In the genomic region with DNA sequence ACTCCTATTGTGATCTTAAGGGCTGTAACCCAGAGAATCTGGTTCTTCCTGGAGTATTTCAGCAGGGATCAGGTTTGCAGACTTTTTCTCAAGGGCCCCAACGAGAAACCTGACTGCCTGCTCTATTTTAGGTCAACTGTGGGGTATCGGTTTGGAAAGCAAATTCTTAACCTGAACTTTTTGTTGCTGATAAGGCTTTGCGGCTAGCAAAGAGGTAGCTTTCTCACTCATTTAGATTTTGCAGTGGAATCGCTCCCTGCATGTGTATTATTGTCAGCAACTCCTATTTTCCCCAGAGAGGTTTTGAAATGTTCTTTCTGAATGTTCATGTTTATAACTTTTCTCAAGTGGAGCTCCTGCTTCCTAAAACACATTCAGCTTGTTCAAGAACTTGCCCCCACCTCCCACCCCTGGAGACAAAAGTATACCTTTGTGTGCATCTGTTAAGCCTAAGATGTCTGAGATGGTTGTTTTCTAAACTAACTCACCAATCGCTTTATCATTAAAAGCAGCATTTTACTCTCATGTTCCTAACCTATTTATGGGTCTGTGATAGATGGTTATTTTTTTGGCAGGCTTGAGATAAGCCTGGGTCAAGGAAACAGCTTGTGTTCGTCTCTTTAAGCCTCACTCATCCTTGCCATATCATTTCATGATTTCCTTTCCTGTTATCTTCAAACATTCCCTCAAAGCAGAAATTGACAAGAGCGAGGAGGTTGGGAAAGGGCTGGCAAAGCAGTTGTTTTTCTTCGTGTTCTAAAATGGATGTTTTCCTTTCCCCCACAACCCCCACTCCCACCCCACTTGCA, we compare ENCODE assay signal across 14 cellular contexts.
A peak's percentile ranks its signal among the peaks of the same experiment; 100 is the strongest.
DNase-seq lines count a peak whose midpoint lies in the region; ATAC-seq and TF ChIP-seq lines count a peak whose summit lies in the region.
"Had no signal": no experiment of that assay in that cellular context is flagged by ENCODE, and none has a peak within 500 bp of the region (broad histone marks: within the 10 kb centered on the region; RNA-seq: fewer than 3 reads in every experiment).

No MANE protein-coding gene starts in this region.

- no peak for TF ChIP-seq EP300 in transverse colon (IDR thresholded peaks at IDR 0.05; ENCODE audit: low read depth)

- no peak overlapping the region for H3K27ac Mint-ChIP-seq in activated CD8-positive, alpha-beta T cell treated with anti-CD3 and anti-CD28 coated beads for 36 hours
- H3K27ac Mint-ChIP-seq: activated T-helper 1 cell treated with anti-CD3 and anti-CD28 coated beads, Interleukin-12 subunit alpha, Interleukin-12 subunit beta, Interleukin-2, Interleukin-4 antibody, amounts not matched to agents 30 ng/mL and 10 ng/mL and 1 ng/mL, durations not matched to agents 14 hours and 24 hours and 36 hours had no signal

- H2AK5ac ChIP-seq in mesendoderm (ENCODE audit: low read length), result no peak overlapping the region

- POLR2A ChIA-PET in activated CD8-positive, alpha-beta T cell treated with anti-CD3 and anti-CD28 coated beads for 36 hours (lab: Charles Lee), result no interaction called here

- H3K18ac ChIP-seq in mesendoderm (ENCODE audit: low read length), result peak overlapping the region; percentile 85

- peak overlapping the region; percentile 78 for H2BK15ac ChIP-seq in mesendoderm (replicated peaks; ENCODE audit: low read depth)

- TF ChIP-seq POLR2A in transverse colon (IDR thresholded peaks at IDR 0.05), result no peak

- no peaks in the 10 kb centered on the region for H3K79me2 ChIP-seq in mesendoderm (ENCODE audit: control insufficient read depth, insufficient read depth, low read length)

- no peak overlapping the region for H3K4me2 ChIP-seq in mesendoderm (ENCODE audit: low read length)

- no peak overlapping the region for H4K5ac ChIP-seq in mesendoderm (ENCODE audit: low read length)

- H3K4me3 ChIP-seq in SJSA1 (no peak overlapping the region), fibroblast of the aortic adventitia (ENCODE audit: low read depth, low read length) (no peak overlapping the region), mesendoderm (ENCODE audit: low read length) (no peak overlapping the region), transverse colon (no peak overlapping the region)

- ATAC-seq in activated CD8-positive, alpha-beta T cell treated with anti-CD3 and anti-CD28 coated beads for 36 hours, result no peak

- in situ Hi-C loops in transverse colon (cut with MboI; ENCODE audit: low pct_ligation_motif_present in 1 of 4, low pct_unique_long_range_greater_than_20kb in 1 of 4, low sequenced_read_pairs in 3 of 4), result no loop called here

- H3K9me3 Mint-ChIP-seq in activated CD8-positive, alpha-beta T cell treated with anti-CD3 and anti-CD28 coated beads for 36 hours, result no peaks in the 10 kb centered on the region
- H3K9me3 Mint-ChIP-seq: activated T-helper 1 cell treated with anti-CD3 and anti-CD28 coated beads, Interleukin-12 subunit alpha, Interleukin-12 subunit beta, Interleukin-2, Interleukin-4 antibody, amounts not matched to agents 30 ng/mL and 10 ng/mL and 1 ng/mL, durations not matched to agents 14 hours and 24 hours and 36 hours had no signal

- H3K23ac ChIP-seq in mesendoderm (ENCODE audit: low read length), result no peak overlapping the region

- H3K9me3 ChIP-seq in SJSA1 (replicated peaks), result no peaks in the 10 kb centered on the region
- no peaks in the 10 kb centered on the region for H3K9me3 ChIP-seq in transverse colon

- H3K27me3 ChIP-seq in SJSA1 (replicated peaks) (no peaks in the 10 kb centered on the region), mesendoderm (ENCODE audit: insufficient read depth, low read length, poor library complexity) (no peaks in the 10 kb centered on the region), transverse colon (no peaks in the 10 kb centered on the region)

- H2BK5ac ChIP-seq in mesendoderm (ENCODE audit: low read length), result peak overlapping the region; percentile 18

- no peak overlapping the region for H2BK120ac ChIP-seq in mesendoderm (ENCODE audit: low read depth, low read length)

- H3K4me1 Mint-ChIP-seq in activated CD8-positive, alpha-beta T cell treated with anti-CD3 and anti-CD28 coated beads for 36 hours (ENCODE audit: low read depth), result no peaks in the 10 kb centered on the region

- peaks cover 30% of the 10 kb centered on the region for H3K27me3 Mint-ChIP-seq in activated CD8-positive, alpha-beta T cell treated with anti-CD3 and anti-CD28 coated beads for 36 hours

- CTCF ChIA-PET in activated CD8-positive, alpha-beta T cell treated with anti-CD3 and anti-CD28 coated beads for 36 hours (lab: Charles Lee), result interaction anchor here (0.8 kb wide), 1 partner anchor 143 kb away, joined by 3 read pairs; no protein-coding TSS in a partner anchor

- DNase-seq in SJSA1 (ENCODE audit: low read depth in 1 of 2, low spot score in 2 of 2) (peak in 1 of 2 experiments; percentile 48), fibroblast of the aortic adventitia (ENCODE audit: low read depth) (peak; percentile 35), mesendoderm (peak; percentile 46), transverse colon (no peak), DMS114 treated with DMSO at 0.1 percent for 48 hours (lab: John Stamatoyannopoulos, UW; ENCODE audit: unreplicated experiment) (no peak), superior temporal gyrus (ENCODE audit: extremely low spot score) (no peak)
- DNase-seq in activated naive CD4-positive, alpha-beta T cell treated with Interleukin-2 at 50 U/mL for 16 hours, result no peak
- DNase-seq in activated CD8-positive, alpha-beta T cell treated with anti-CD3 and anti-CD28 coated beads for 36 hours, result no peak
- DNase-seq: activated CD4-positive, alpha-beta T cell treated with anti-CD3 and anti-CD28 coated beads for 48 hours; head of caudate nucleus; midbrain; NCI-H2081 treated with DMSO at 0.1 percent for 48 hours had no signal

- intact Hi-C loops in transverse colon (cut with DNase I; ENCODE audit: low total_unique reads), result loop anchor here (5.0 kb wide), 1 partner anchor 905 kb away; no protein-coding TSS in a partner anchor
- intact Hi-C loops in activated CD8-positive, alpha-beta T cell treated with anti-CD3 and anti-CD28 coated beads for 36 hours (cut with micrococcal nuclease), result no loop called here

- no peaks in the 10 kb centered on the region for H3K79me1 ChIP-seq in mesendoderm (ENCODE audit: low read length)

- peak overlapping the region; percentile 40 for H3K27ac ChIP-seq in SJSA1
- no peak overlapping the region for H3K27ac ChIP-seq in mesendoderm (ENCODE audit: low read depth, low read length)
- H3K27ac ChIP-seq in transverse colon, result peak overlapping the region; percentile 53 to 67 (median 65)
- H3K27ac ChIP-seq: HL-60 had no signal

- H3K36me3 Mint-ChIP-seq in activated CD8-positive, alpha-beta T cell treated with anti-CD3 and anti-CD28 coated beads for 36 hours (ENCODE audit: low read depth), result no peaks in the 10 kb centered on the region

- no peak overlapping the region for H4K8ac ChIP-seq in mesendoderm (ENCODE audit: low read depth, low read length)

- H3K9ac ChIP-seq in mesendoderm (ENCODE audit: low read length), result no peak overlapping the region

- no CpG with 5 or more reads among the region's 8 CpGs for WGBS in mesendoderm (ENCODE audit: extremely low coverage, insufficient coverage, low lambda C conversion rate)
- 42 to 50% methylated on average over 7 to 8 of the region's 8 CpGs for WGBS in transverse colon (ENCODE audit: low coverage in 1 of 2), 2 donors

- H3K4me1 ChIP-seq in SJSA1 (replicated peaks) (peaks cover 48% of the 10 kb centered on the region), mesendoderm (ENCODE audit: control insufficient read depth, low read depth, low read length) (peaks cover 21% of the 10 kb centered on the region), transverse colon (peaks cover 0 to 15% (median 4%) of the 10 kb centered on the region in 4 donors)

- peak overlapping the region; percentile 77 for H3K4ac ChIP-seq in mesendoderm (ENCODE audit: low read depth, low read length)

- no peaks in the 10 kb centered on the region for H3K36me3 ChIP-seq in SJSA1
- H3K36me3 ChIP-seq in mesendoderm (ENCODE audit: control insufficient read depth, insufficient read depth, low read length), result no peaks in the 10 kb centered on the region
- no peaks in the 10 kb centered on the region for H3K36me3 ChIP-seq in transverse colon

- no peak overlapping the region for H3K4me3 Mint-ChIP-seq in activated CD8-positive, alpha-beta T cell treated with anti-CD3 and anti-CD28 coated beads for 36 hours
- H3K4me3 Mint-ChIP-seq: activated T-helper 1 cell treated with anti-CD3 and anti-CD28 coated beads, Interleukin-12 subunit alpha, Interleukin-12 subunit beta, Interleukin-2, Interleukin-4 antibody, amounts not matched to agents 30 ng/mL and 10 ng/mL and 1 ng/mL, durations not matched to agents 14 hours and 24 hours and 36 hours had no signal

- peak overlapping the region; percentile 36 for H3K56ac ChIP-seq in mesendoderm (ENCODE audit: low read length)

- no peak for TF ChIP-seq CTCF in fibroblast of the aortic adventitia (IDR thresholded peaks at IDR 0.05; ENCODE audit: insufficient read depth, low read length)
- no peak for TF ChIP-seq CTCF in transverse colon (IDR thresholded peaks at IDR 0.05)
- TF ChIP-seq CTCF in activated CD8-positive, alpha-beta T cell treated with anti-CD3 and anti-CD28 coated beads for 36 hours (IDR thresholded peaks at IDR 0.05), result no peak

Comparison
In these comparisons a context has a peak if more than half of its experiments do, and no peak if none do; other contexts are left out.
1. DNase-seq: peak in fibroblast of the aortic adventitia (single experiment) and mesendoderm (single experiment); none in transverse colon (single experiment), DMS114 treated with DMSO at 0.1 percent for 48 hours (single experiment), activated naive CD4-positive, alpha-beta T cell treated with Interleukin-2 at 50 U/mL for 16 hours (single experiment), superior temporal gyrus (single experiment) and activated CD8-positive, alpha-beta T cell treated with anti-CD3 and anti-CD28 coated beads for 36 hours (single experiment).